ENCODE assay signal across 30 cellular contexts in genomic region chr22:19751497-19752245, GRCh38. TPM values are rescaled to one million over a fixed set of nuclear protein-coding genes. Genes with fewer than 3 reads are reported as not detected.
"Had no signal": no experiment of that assay in that cellular context is flagged by ENCODE, and none has a peak within 500 bp of the region (broad histone marks: within the 10 kb centered on the region; RNA-seq: fewer than 3 reads in every experiment).

No MANE protein-coding gene starts in this region.

- H3K4me1 ChIP-seq: foreskin keratinocyte, parathyroid adenoma had no signal

- ATAC-seq: foreskin keratinocyte; gastroesophageal sphincter; heart left ventricle; left lobe of liver; mucosa of descending colon; natural killer cell treated with Interleukin-12 subunit alpha and Interleukin-12 subunit beta and Interleukin-15 and Interleukin-18, amount 100 ng/mL, for 72 hours; stimulated activated effector memory CD8-positive, alpha-beta T cell treated with anti-CD3 and anti-CD28 coated beads, Interleukin-12 subunit alpha, Interleukin-12 subunit beta, amount 100 ng/mL, for 72 hours had no signal

- H3K4me3 Mint-ChIP-seq: mesothelial cell of epicardium; naive B cell; natural killer cell treated with Interleukin-12 subunit alpha and Interleukin-12 subunit beta and Interleukin-15 and Interleukin-18, amount 100 ng/mL, for 72 hours; neural crest cell; stimulated activated effector memory CD8-positive, alpha-beta T cell treated with anti-CD3 and anti-CD28 coated beads, Interleukin-12 subunit alpha, Interleukin-12 subunit beta, amount 100 ng/mL, for 72 hours had no signal

- H3K27ac Mint-ChIP-seq: mesothelial cell of epicardium; naive B cell; natural killer cell treated with Interleukin-12 subunit alpha and Interleukin-12 subunit beta and Interleukin-15 and Interleukin-18, amount 100 ng/mL, for 72 hours; stimulated activated effector memory CD8-positive, alpha-beta T cell treated with anti-CD3 and anti-CD28 coated beads, Interleukin-12 subunit alpha, Interleukin-12 subunit beta, amount 100 ng/mL, for 72 hours had no signal

- DNase-seq: dermis blood vessel endothelial cell; effector memory CD4-positive, alpha-beta T cell; foreskin keratinocyte; heart left ventricle; kidney; mucosa of descending colon; naive B cell; sigmoid colon; stimulated activated CD4-positive, alpha-beta T cell treated with anti-CD3 and anti-CD28 coated beads, Interleukin-2, amount 100 ng/mL, for 24 hours; stimulated activated CD4-positive, alpha-beta T cell treated with anti-CD3 and anti-CD28 coated beads, Interleukin-4, amount 100 ng/mL, for 24 hours; stimulated activated naive CD4-positive, alpha-beta T cell treated with Interleukin-2 at 50 U/mL for 16 hours; stomach; thyroid gland; trophoblast cell had no signal

- H3K27ac ChIP-seq: coronary artery, esophagus muscularis mucosa, foreskin keratinocyte, gastroesophageal sphincter, heart left ventricle, hepatocyte, parathyroid adenoma, right atrium auricular region, sigmoid colon, stomach, thyroid gland had no signal

- H3K79me2 ChIP-seq: hepatocyte, parathyroid adenoma had no signal

- H3K9me3 Mint-ChIP-seq: mesothelial cell of epicardium; naive B cell; natural killer cell treated with Interleukin-12 subunit alpha and Interleukin-12 subunit beta and Interleukin-15 and Interleukin-18, amount 100 ng/mL, for 72 hours; neural crest cell; stimulated activated effector memory CD8-positive, alpha-beta T cell treated with anti-CD3 and anti-CD28 coated beads, Interleukin-12 subunit alpha, Interleukin-12 subunit beta, amount 100 ng/mL, for 72 hours had no signal

- H3K9me3 ChIP-seq: esophagus muscularis mucosa, gastroesophageal sphincter, heart left ventricle, mucosa of descending colon, prostate gland, right atrium auricular region, sigmoid colon, stomach, thyroid gland had no signal

- H3K4me2 ChIP-seq: hepatocyte had no signal

- H3K36me3 Mint-ChIP-seq: mesothelial cell of epicardium; naive B cell; natural killer cell treated with Interleukin-12 subunit alpha and Interleukin-12 subunit beta and Interleukin-15 and Interleukin-18, amount 100 ng/mL, for 72 hours; stimulated activated effector memory CD8-positive, alpha-beta T cell treated with anti-CD3 and anti-CD28 coated beads, Interleukin-12 subunit alpha, Interleukin-12 subunit beta, amount 100 ng/mL, for 72 hours had no signal

- H3K9ac ChIP-seq: parathyroid adenoma had no signal

- H3K36me3 ChIP-seq: esophagus muscularis mucosa, gastroesophageal sphincter, heart left ventricle, prostate gland, right atrium auricular region, sigmoid colon, stomach, thyroid gland had no signal

- H2AFZ ChIP-seq: hepatocyte, parathyroid adenoma had no signal

- H3K4me3 ChIP-seq: coronary artery, esophagus muscularis mucosa, gastroesophageal sphincter, heart left ventricle, hepatocyte, mucosa of descending colon, prostate gland, right atrium auricular region, sigmoid colon, stomach, thyroid gland had no signal

RNA-seq across cellular contexts. Expression of gene TBX1, which starts 8.9 kb away (rescaled TPM):
- total RNA-seq: epithelial cell of proximal tubule, fibroblast of lung, hepatocyte, neural crest cell, osteoblast, temporal lobe had no signal

RNA-seq across cellular contexts. Expression of gene GP1BB, which starts 28.3 kb away (rescaled TPM):
- total RNA-seq: natural killer cell treated with Interleukin-12 subunit alpha and Interleukin-12 subunit beta and Interleukin-15 and Interleukin-18, amount 100 ng/mL, for 72 hours had no signal

RNA-seq across cellular contexts. Expression of gene SEPTIN5, which starts 37.4 kb away (rescaled TPM):
- total RNA-seq: natural killer cell treated with Interleukin-12 subunit alpha and Interleukin-12 subunit beta and Interleukin-15 and Interleukin-18, amount 100 ng/mL, for 72 hours had no signal
